In the genomic region with DNA sequence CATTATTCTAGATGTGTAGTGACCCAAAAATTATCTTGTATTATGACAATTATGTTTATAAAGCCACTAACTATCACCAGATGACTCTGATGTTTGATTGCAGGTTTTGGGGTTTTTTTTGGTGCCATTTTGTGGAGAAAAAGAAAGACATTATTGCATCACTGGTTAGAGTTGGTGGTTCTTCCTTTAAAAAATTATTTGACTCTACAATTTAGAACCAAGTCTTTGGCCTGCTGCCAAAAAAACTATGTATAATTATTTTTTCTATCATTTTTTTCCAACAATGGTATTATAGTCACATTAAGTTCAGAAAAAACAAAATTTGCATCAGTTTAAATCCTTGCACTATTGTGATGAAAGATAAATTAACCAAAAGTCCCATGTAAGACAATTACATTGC, we compare ENCODE assay signal across 7 cellular contexts.
"Had no signal": no experiment of that assay in that cellular context is flagged by ENCODE, and none has a peak within 500 bp of the region (broad histone marks: within the 10 kb centered on the region; RNA-seq: fewer than 3 reads in every experiment).

No MANE protein-coding gene starts in this region.

- H3K9ac ChIP-seq: KMS-11 had no signal

- FAIRE-seq: HepG2, HTR-8/SVneo had no signal

- ATAC-seq: HepG2 had no signal

- DNase-seq: IMR-90, KBM-7, KG1 had no signal

- H3K27ac ChIP-seq: HL-60, KMS-11 had no signal

- H3K4me2 ChIP-seq: KMS-11 had no signal
